ENCODE assay signal across 17 cellular contexts in genomic region chr2:148255929-148256328, GRCh38.
"Had no signal": no experiment of that assay in that cellular context is flagged by ENCODE, and none has a peak within 500 bp of the region (broad histone marks: within the 10 kb centered on the region; RNA-seq: fewer than 3 reads in every experiment).

No MANE protein-coding gene starts in this region.

- DNase-seq: activated CD4-positive, alpha-beta T cell treated with anti-CD3 and anti-CD28 coated beads for 1 hour; activated CD4-positive, alpha-beta T cell treated with anti-CD3 and anti-CD28 coated beads, Interleukin-2, amount 50 U/mL, for 4 hours; activated naive CD4-positive, alpha-beta T cell treated with anti-CD3 and anti-CD28 coated beads for 36 hours; erythroblast; immature natural killer cell; natural killer cell; stimulated activated CD4-positive, alpha-beta T cell treated with anti-CD3 and anti-CD28 coated beads, Interleukin-15, amount 100 ng/mL, for 24 hours; stimulated activated CD4-positive, alpha-beta T cell treated with anti-CD3 and anti-CD28 coated beads, Interleukin-4, amount 100 ng/mL, for 24 hours; stimulated activated naive CD8-positive, alpha-beta T cell treated with anti-CD3 and anti-CD28 coated beads, Interleukin-15, Interleukin-2, amounts not matched to agents 100 U/mL and 50 U/mL, for 24 hours; trophoblast cell had no signal

- H3K9me3 ChIP-seq: gastrocnemius medialis had no signal

- ATAC-seq: activated T-helper 17 cell treated with anti-CD3 and anti-CD28 coated beads, Interleukin-2, amount 50 U/mL, for 72 hours; gastrocnemius medialis; stimulated activated naive CD8-positive, alpha-beta T cell treated with anti-CD3 and anti-CD28 coated beads, Interleukin-15, Interleukin-2, amounts not matched to agents 100 U/mL and 50 U/mL, for 24 hours had no signal

- H3K27me3 ChIP-seq: cardiac muscle cell, gastrocnemius medialis, heart left ventricle, neutrophil had no signal

- H3K36me3 ChIP-seq: cardiac muscle cell, neutrophil had no signal

- H3K9ac ChIP-seq: parathyroid adenoma had no signal

- H3K27ac ChIP-seq: cardiac muscle cell, gastrocnemius medialis, heart left ventricle, neutrophil, parathyroid adenoma, VCaP had no signal

- H3K4me1 ChIP-seq: gastrocnemius medialis, heart left ventricle, parathyroid adenoma had no signal

- H3K79me2 ChIP-seq: parathyroid adenoma had no signal

- H3K4me3 ChIP-seq: cardiac muscle cell, gastrocnemius medialis, heart left ventricle had no signal

- H2AFZ ChIP-seq: parathyroid adenoma had no signal
